In the genomic region with DNA sequence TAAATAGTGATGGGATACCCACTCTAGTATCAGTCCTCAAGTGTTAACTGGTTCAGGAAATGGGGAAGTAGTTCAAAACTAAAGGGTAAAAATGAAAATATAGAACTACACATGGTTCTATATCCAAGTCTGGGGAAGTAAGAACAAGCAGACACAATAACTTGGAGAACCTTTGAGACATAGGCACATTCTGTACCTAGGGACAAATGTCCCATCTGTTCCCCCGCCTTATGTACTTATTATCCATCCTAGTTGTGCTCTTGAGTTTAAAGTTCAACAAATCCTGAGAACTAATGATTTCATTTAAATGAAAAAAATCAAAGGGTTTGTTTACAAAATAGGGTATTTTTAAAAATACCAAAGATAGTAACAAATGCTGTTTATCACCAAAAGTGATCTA, we compare ENCODE assay signal across 33 cellular contexts.
"Had no signal": no experiment of that assay in that cellular context is flagged by ENCODE, and none has a peak within 500 bp of the region (broad histone marks: within the 10 kb centered on the region; RNA-seq: fewer than 3 reads in every experiment).

No MANE protein-coding gene starts in this region.

- H3K9me3 ChIP-seq: adrenal gland, MG63 had no signal

- H3K27ac Mint-ChIP-seq: activated B cell treated with CpG ODN at 0.5 μM for 24 hours; activated CD4-positive, alpha-beta memory T cell treated with anti-CD3 and anti-CD28 coated beads for 36 hours; activated naive CD4-positive, alpha-beta T cell treated with anti-CD3 and anti-CD28 coated beads for 36 hours; activated T-helper 1 cell treated with anti-CD3 and anti-CD28 coated beads, Interleukin-12 subunit alpha, Interleukin-12 subunit beta, Interleukin-2, Interleukin-4 antibody, amounts not matched to agents 30 ng/mL and 10 ng/mL and 1 ng/mL, durations not matched to agents 14 hours and 24 hours and 36 hours had no signal

- H3K27me3 ChIP-seq: adrenal gland, MG63 had no signal

- H3K36me3 ChIP-seq: adrenal gland had no signal

- H3K36me3 Mint-ChIP-seq: activated naive CD4-positive, alpha-beta T cell treated with anti-CD3 and anti-CD28 coated beads, Interleukin-2, amount 50 U/mL, for 72 hours had no signal

- ATAC-seq: activated naive CD4-positive, alpha-beta T cell treated with anti-CD3 and anti-CD28 coated beads, Interleukin-2, amount 50 U/mL, for 72 hours; activated T-cell treated with anti-CD3 and anti-CD28 coated beads, Interleukin-2, amount 50 U/mL, for 4 hours; PC-3 had no signal

- FAIRE-seq: bronchial epithelial cell had no signal

- H3K4me3 Mint-ChIP-seq: activated B cell treated with CpG ODN at 0.5 μM for 24 hours; activated CD4-positive, alpha-beta memory T cell treated with anti-CD3 and anti-CD28 coated beads for 36 hours; activated naive CD4-positive, alpha-beta T cell treated with anti-CD3 and anti-CD28 coated beads for 36 hours; activated T-cell treated with anti-CD3 and anti-CD28 coated beads, Interleukin-2, amount 50 U/mL, for 4 hours; activated T-helper 1 cell treated with anti-CD3 and anti-CD28 coated beads, Interleukin-12 subunit alpha, Interleukin-12 subunit beta, Interleukin-2, Interleukin-4 antibody, amounts not matched to agents 30 ng/mL and 10 ng/mL and 1 ng/mL, durations not matched to agents 14 hours and 24 hours and 36 hours; brain had no signal

- H3K4me3 ChIP-seq: adrenal gland, MG63 had no signal

- H3K27me3 Mint-ChIP-seq: activated B cell treated with CpG ODN at 0.5 μM for 24 hours; activated CD4-positive, alpha-beta memory T cell treated with anti-CD3 and anti-CD28 coated beads for 36 hours; brain had no signal

- DNase-seq: activated B cell treated with CpG ODN at 0.5 μM for 24 hours; activated CD4-positive, alpha-beta memory T cell treated with anti-CD3 and anti-CD28 coated beads for 36 hours; activated CD4-positive, alpha-beta T cell treated with anti-CD3 and anti-CD28 coated beads for 4 hours; activated CD4-positive, alpha-beta T cell treated with anti-CD3 and anti-CD28 coated beads, Interleukin-2, amount 50 U/mL, for 1 hour; activated CD4-positive, CD25-positive, alpha-beta regulatory T cell treated with anti-CD3 and anti-CD28 coated beads, Interleukin-2, amount 50 U/mL, for 72 hours; activated CD8-positive, alpha-beta memory T cell treated with anti-CD3 and anti-CD28 coated beads, Interleukin-2, amount 50 U/mL, for 4 hours; activated gamma-delta T cell treated with Interleukin-2 at 50 U/mL for 16 hours; activated naive CD4-positive, alpha-beta T cell treated with anti-CD3 and anti-CD28 coated beads for 36 hours; activated T-cell treated with anti-CD3 and anti-CD28 coated beads for 4 hours; activated T-cell treated with anti-CD3 and anti-CD28 coated beads, Interleukin-2, amount 50 U/mL, for 4 hours; adrenal gland; caudate nucleus; cerebellar nuclear complex; MG63; NCI-H1092; NCI-H1436 treated with DMSO at 0.1 percent for 48 hours; NCI-H1694 treated with DMSO at 0.1 percent for 48 hours; NCI-H2029; NCI-H510A; NCI-H526; NCI-H748 treated with DMSO at 0.1 percent for 48 hours; NK-92 treated with Interleukin-12 subunit alpha and Interleukin-12 subunit beta, amount 100 ng/mL, for 24 hours; PC-3; Right ventricle myocardium superior; SW 1271; T-helper 1 cell; T-helper 2 cell; T-helper 9 cell had no signal

- H3K4me1 Mint-ChIP-seq: activated B cell treated with CpG ODN at 0.5 μM for 24 hours, brain had no signal

- H3K9me3 Mint-ChIP-seq: activated B cell treated with CpG ODN at 0.5 μM for 24 hours; activated CD4-positive, alpha-beta memory T cell treated with anti-CD3 and anti-CD28 coated beads for 36 hours; activated naive CD4-positive, alpha-beta T cell treated with anti-CD3 and anti-CD28 coated beads for 36 hours; activated naive CD4-positive, alpha-beta T cell treated with anti-CD3 and anti-CD28 coated beads, Interleukin-2, amount 50 U/mL, for 72 hours; activated T-cell treated with anti-CD3 and anti-CD28 coated beads, Interleukin-2, amount 50 U/mL, for 4 hours; activated T-helper 1 cell treated with anti-CD3 and anti-CD28 coated beads, Interleukin-12 subunit alpha, Interleukin-12 subunit beta, Interleukin-2, Interleukin-4 antibody, amounts not matched to agents 30 ng/mL and 10 ng/mL and 1 ng/mL, durations not matched to agents 14 hours and 24 hours and 36 hours; brain had no signal

- H3K27ac ChIP-seq: VCaP had no signal
